In genomic region chr6:153162172-153162571, GRCh38 we compare ENCODE assay signal across 14 cellular contexts. TPM values are rescaled to one million over a fixed set of nuclear protein-coding genes. Genes with fewer than 3 reads are reported as not detected.
"Had no signal": no experiment of that assay in that cellular context is flagged by ENCODE, and none has a peak within 500 bp of the region (broad histone marks: within the 10 kb centered on the region; RNA-seq: fewer than 3 reads in every experiment).

No MANE protein-coding gene starts in this region.

- H3K36me3 ChIP-seq: brain microvascular endothelial cell, esophagus muscularis mucosa, tibial artery had no signal

- H3K27me3 ChIP-seq: brain microvascular endothelial cell, esophagus muscularis mucosa, tibial artery had no signal

- H3K4me3 ChIP-seq: esophagus muscularis mucosa, tibial artery had no signal

- ATAC-seq: activated T-helper 17 cell treated with anti-CD3 and anti-CD28 coated beads, Interleukin-2, amount 50 U/mL, for 72 hours; left lobe of liver; stimulated activated naive CD8-positive, alpha-beta T cell treated with anti-CD3 and anti-CD28 coated beads, Interleukin-15, Interleukin-2, amounts not matched to agents 100 U/mL and 50 U/mL, for 24 hours had no signal

- DNase-seq: activated B cell treated with CpG ODN at 0.5 μM for 24 hours; activated CD4-positive, alpha-beta memory T cell treated with anti-CD3 and anti-CD28 coated beads for 36 hours; activated CD4-positive, alpha-beta T cell treated with anti-CD3 and anti-CD28 coated beads for 4 hours; activated naive CD4-positive, alpha-beta T cell treated with Interleukin-2 at 50 U/mL for 16 hours; brain microvascular endothelial cell; effector CD4-positive, alpha-beta T cell; kidney; stimulated activated naive CD8-positive, alpha-beta T cell treated with anti-CD3 and anti-CD28 coated beads, Interleukin-15, Interleukin-2, amounts not matched to agents 100 U/mL and 50 U/mL, for 24 hours; substantia nigra; tibial artery had no signal

- FAIRE-seq: frontal cortex, kidney had no signal

RNA-seq across cellular contexts. Expression of gene RGS17, which starts 31.1 kb away (rescaled TPM):
- total RNA-seq: activated B cell treated with CpG ODN at 0.5 μM for 24 hours; activated CD4-positive, alpha-beta memory T cell treated with anti-CD3 and anti-CD28 coated beads for 36 hours; left lobe of liver had no signal
